8 cellular contexts compared by ENCODE assay signal in the genomic region with DNA sequence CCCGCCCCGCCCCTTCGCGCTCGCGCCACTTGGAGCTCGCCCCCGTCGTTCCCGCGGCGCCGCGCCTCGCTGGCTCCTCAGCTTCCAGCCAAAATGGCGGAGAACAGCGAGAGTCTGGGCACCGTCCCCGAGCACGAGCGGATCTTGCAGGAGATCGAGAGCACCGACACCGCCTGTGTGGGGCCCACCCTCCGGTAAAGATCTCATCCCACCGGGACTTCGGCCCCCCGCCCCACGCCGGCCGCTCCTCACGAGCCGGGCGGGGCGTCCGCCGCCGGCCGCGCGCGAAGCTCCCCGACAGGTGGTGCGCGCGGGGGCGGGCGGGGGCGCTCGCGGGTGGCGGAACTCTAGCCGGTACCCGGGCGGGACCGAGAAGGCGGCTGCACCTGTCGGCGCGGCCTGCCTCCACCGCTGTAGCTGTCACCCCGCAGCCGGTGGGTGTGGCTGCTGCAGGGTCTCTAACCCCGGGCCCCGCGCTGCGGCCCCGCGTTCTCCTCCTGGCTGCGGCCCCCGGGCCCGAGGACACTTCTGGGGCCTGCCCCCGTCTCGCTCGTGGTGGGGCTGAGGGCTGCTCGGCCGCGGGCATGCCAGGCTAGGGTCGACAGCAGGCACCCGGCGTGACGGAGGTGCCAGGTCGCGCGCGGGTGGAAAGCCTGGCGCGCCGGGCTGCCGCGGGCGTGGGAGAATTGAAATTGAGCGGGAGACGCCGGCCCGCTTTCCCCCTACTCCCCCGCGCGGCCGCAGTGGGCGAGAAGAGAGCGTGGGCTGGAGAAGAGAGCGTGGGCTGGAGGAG. TPM values are rescaled to one million over a fixed set of nuclear protein-coding genes. Genes with fewer than 3 reads are reported as not detected.
DNase-seq lines count a peak whose midpoint lies in the region; ATAC-seq, FAIRE-seq and TF ChIP-seq lines count a peak whose summit lies in the region.

A gene with protein sequence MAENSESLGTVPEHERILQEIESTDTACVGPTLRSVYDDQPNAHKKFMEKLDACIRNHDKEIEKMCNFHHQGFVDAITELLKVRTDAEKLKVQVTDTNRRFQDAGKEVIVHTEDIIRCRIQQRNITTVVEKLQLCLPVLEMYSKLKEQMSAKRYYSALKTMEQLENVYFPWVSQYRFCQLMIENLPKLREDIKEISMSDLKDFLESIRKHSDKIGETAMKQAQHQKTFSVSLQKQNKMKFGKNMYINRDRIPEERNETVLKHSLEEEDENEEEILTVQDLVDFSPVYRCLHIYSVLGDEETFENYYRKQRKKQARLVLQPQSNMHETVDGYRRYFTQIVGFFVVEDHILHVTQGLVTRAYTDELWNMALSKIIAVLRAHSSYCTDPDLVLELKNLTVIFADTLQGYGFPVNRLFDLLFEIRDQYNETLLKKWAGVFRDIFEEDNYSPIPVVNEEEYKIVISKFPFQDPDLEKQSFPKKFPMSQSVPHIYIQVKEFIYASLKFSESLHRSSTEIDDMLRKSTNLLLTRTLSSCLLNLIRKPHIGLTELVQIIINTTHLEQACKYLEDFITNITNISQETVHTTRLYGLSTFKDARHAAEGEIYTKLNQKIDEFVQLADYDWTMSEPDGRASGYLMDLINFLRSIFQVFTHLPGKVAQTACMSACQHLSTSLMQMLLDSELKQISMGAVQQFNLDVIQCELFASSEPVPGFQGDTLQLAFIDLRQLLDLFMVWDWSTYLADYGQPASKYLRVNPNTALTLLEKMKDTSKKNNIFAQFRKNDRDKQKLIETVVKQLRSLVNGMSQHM (plus strand): TSS at position 80 of the 793 bp plus-strand sequence. CDS start 14 bp downstream, at position 94.

- H3K27ac ChIP-seq in KOPT-K1 (ENCODE audit: low read depth, low read length, poor library complexity, severe bottlenecking) (peak within 1 kb of the TSS; percentile 85), neutrophil (peak within 1 kb of the TSS; percentile 94)

- H3K9ac ChIP-seq in ES-I3 (ENCODE audit: low read depth, low read length) = peak within 1 kb of the TSS; percentile 91

- H3K27me3 ChIP-seq in neutrophil = no peaks in the 10 kb centered on the region

- H3K9me3 ChIP-seq in ES-I3 (ENCODE audit: control insufficient read depth, insufficient read depth, low read length) (no peaks in the 10 kb centered on the region), KOPT-K1 (ENCODE audit: insufficient read depth, low read length, poor library complexity, severe bottlenecking) (peaks cover 5% of the 10 kb centered on the region), neutrophil (no peaks in the 10 kb centered on the region)

- peak; percentile 76 for ATAC-seq in GM21786 (IDR thresholded peaks at IDR 0.05; ENCODE audit: unreplicated experiment)

- TF ChIP-seq CTCF in neutrophil (IDR thresholded peaks at IDR 0.05) = peak; percentile 55
- no peak for TF ChIP-seq CTCF in subcutaneous adipose tissue (IDR thresholded peaks at IDR 0.05; ENCODE audit: low read depth)

- H3K4me1 ChIP-seq in ES-I3 (ENCODE audit: insufficient read depth, low read length) (peaks cover 3% of the 10 kb centered on the region; the same call in 1 of the 2 replicates), neutrophil (ENCODE audit: control insufficient read depth in 1 of 2, insufficient read depth in 1 of 2, low read depth in 1 of 2, low read length in 1 of 2) (peaks cover 59 to 62% of the 10 kb centered on the region in 2 experiments)

- H3K36me3 ChIP-seq in ES-I3 (ENCODE audit: insufficient read depth, low read length) (no peaks in the 10 kb centered on the region), KOPT-K1 (ENCODE audit: insufficient read depth, low read length) (no peaks in the 10 kb centered on the region), neutrophil (no peaks in the 10 kb centered on the region)

- no peak for FAIRE-seq in frontal cortex (lab: Jason Lieb, UNC)

- H3K4me3 ChIP-seq in neutrophil (ENCODE audit: low read depth in 1 of 2, low read length in 1 of 2) = peak within 1 kb of the TSS; percentile 85 to 99

- DNase-seq in SK-N-DZ (ENCODE audit: low spot score) = peak; percentile 78
- DNase-seq in activated naive CD4-positive, alpha-beta T cell treated with Interleukin-2 at 50 U/mL for 16 hours = peak; percentile 83
- DNase-seq in frontal cortex (ENCODE audit: low spot score in 2 of 2) = peak; percentile 86 to 87

RNA-seq across cellular contexts. Expression of the gene that starts here (rescaled TPM):
- 13.9 and 17.8 TPM in 2 replicates for polyA plus RNA-seq in SK-N-DZ (2014; cell fraction: cytosol; rRNA removed)
- polyA plus RNA-seq in SK-N-DZ (2014; cell fraction: nucleus; rRNA removed) = 9.9 and 11.1 TPM in 2 replicates
- total RNA-seq in frontal cortex (113 TPM), subcutaneous adipose tissue (100 to 1,000 TPM in 1 of 4 donors, 10 to 100 TPM in 2, 1 to 10 TPM in 1; 9.7 to 760 (median 13.7) TPM)

Comparison
In these comparisons a context has a peak if more than half of its experiments do, and no peak if none do; other contexts are left out.
1. Peak in every context shown above with its lines: DNase-seq, ATAC-seq, H3K4me3 ChIP-seq and H3K27ac ChIP-seq.